8 cellular contexts compared by ENCODE assay signal in genomic region chr4:17817027-17817426, GRCh38. TPM values are rescaled to one million over a fixed set of nuclear protein-coding genes. Genes with fewer than 3 reads are reported as not detected.
DNase-seq lines count a peak whose midpoint lies in the region; ATAC-seq and TF ChIP-seq lines count a peak whose summit lies in the region.

No MANE protein-coding gene starts in this region.

- no peaks in the 10 kb centered on the region for H3K9me2 ChIP-seq in SU-DHL-6 (replicated peaks; ENCODE audit: insufficient read depth, low read length)

- H3F3A ChIP-seq in SU-DHL-6 (ENCODE audit: insufficient read depth), result peaks cover 12% of the 10 kb centered on the region

- H3K23ac ChIP-seq in trophoblast cell (ENCODE audit: low read length), result no peak overlapping the region

- no peak overlapping the region for H3K4ac ChIP-seq in trophoblast cell (ENCODE audit: low read depth, low read length)

- no peaks in the 10 kb centered on the region for H3K9me3 Mint-ChIP-seq in activated CD4-positive, alpha-beta T cell treated with anti-CD3 and anti-CD28 coated beads for 36 hours (ENCODE audit: low read depth)

- ATAC-seq in activated CD4-positive, alpha-beta T cell treated with anti-CD3 and anti-CD28 coated beads for 36 hours, result peak; percentile 84
- peak; percentile 79 for ATAC-seq in GM21526 (IDR thresholded peaks at IDR 0.05; ENCODE audit: low FRiP score, unreplicated experiment)

- H3K4me2 ChIP-seq in SU-DHL-6 (ENCODE audit: low read depth, low read length, poor library complexity, severe bottlenecking), result no peak overlapping the region
- H3K4me2 ChIP-seq in trophoblast cell (ENCODE audit: low read length), result no peak overlapping the region

- POLR2A ChIA-PET in activated CD4-positive, alpha-beta T cell treated with anti-CD3 and anti-CD28 coated beads for 36 hours (lab: Charles Lee), result interaction anchor here (0.6 to 0.9 kb wide), 2 partner anchors 160 to 206 kb away, joined by 3 to 4 read pairs; no protein-coding TSS in a partner anchor

- H2AK5ac ChIP-seq in trophoblast cell (ENCODE audit: low read length), result no peak overlapping the region

- H3K4me1 ChIP-seq in trophoblast cell (ENCODE audit: control insufficient read depth in 1 of 2, insufficient read depth in 2 of 2, low read length in 2 of 2), result no peaks in the 10 kb centered on the region

- H3K27me3 ChIP-seq in SU-DHL-6 (ENCODE audit: low read length), result no peaks in the 10 kb centered on the region
- no peaks in the 10 kb centered on the region for H3K27me3 ChIP-seq in trophoblast cell (ENCODE audit: insufficient read depth, low read length)

- intact Hi-C loops in activated CD4-positive, alpha-beta T cell treated with anti-CD3 and anti-CD28 coated beads for 36 hours (cut with DNase I, micrococcal nuclease), result loop anchor here (1.0 to 10.0 kb wide), 3 partner anchors 302 to 776 kb away; partner anchors contain the start of genes CLRN2 (in 1 of the 2) and QDPR (in 1 of the 2)

- CTCF ChIA-PET in activated CD4-positive, alpha-beta T cell treated with anti-CD3 and anti-CD28 coated beads for 36 hours (lab: Charles Lee), result interaction anchor here (0.6 to 2.0 kb wide), 15 partner anchors 8 to 778 kb away, joined by 3 to 10 read pairs (median 4); no protein-coding TSS in a partner anchor

- H4K20me1 ChIP-seq in SU-DHL-6 (ENCODE audit: low read depth, low read length), result peaks cover 47% of the 10 kb centered on the region

- H3K18ac ChIP-seq in trophoblast cell (ENCODE audit: low read length), result no peak overlapping the region

- no peaks in the 10 kb centered on the region for H3K79me1 ChIP-seq in trophoblast cell (ENCODE audit: low read length)

- H4K91ac ChIP-seq in trophoblast cell (ENCODE audit: low read depth, low read length), result no peak overlapping the region

- no peak overlapping the region for H2BK5ac ChIP-seq in trophoblast cell (ENCODE audit: low read depth, low read length, poor library complexity)

- no peak overlapping the region for H4K8ac ChIP-seq in trophoblast cell (ENCODE audit: low read depth, low read length)

- H3K9me3 ChIP-seq in SU-DHL-6 (ENCODE audit: insufficient read depth, low read length) (no peaks in the 10 kb centered on the region), trophoblast cell (ENCODE audit: insufficient read depth, low read depth, low read length) (no peaks in the 10 kb centered on the region)

- H3K36me3 ChIP-seq in SU-DHL-6 (ENCODE audit: low read length) (peaks cover 81% of the 10 kb centered on the region), trophoblast cell (ENCODE audit: control insufficient read depth in 1 of 2, insufficient read depth in 2 of 2, low read length in 2 of 2) (peaks cover 8 to 9% of the 10 kb centered on the region in 2 experiments)

- no peak overlapping the region for H3K9ac ChIP-seq in SU-DHL-6 (ENCODE audit: low read length)
- no peak overlapping the region for H3K9ac ChIP-seq in trophoblast cell (ENCODE audit: low read length)

- no peak for DNase-seq in activated CD4-positive, alpha-beta T cell treated with anti-CD3 and anti-CD28 coated beads for 36 hours
- DNase-seq in activated CD4-positive, alpha-beta T cell treated with anti-CD3 and anti-CD28 coated beads, Interleukin-2, amount 50 U/mL, for 48 hours, result no peak
- DNase-seq in HuH-7 (ENCODE audit: low spot score) (peak; percentile 14), fibroblast of gingiva (ENCODE audit: low read depth) (peak; percentile 81), trophoblast cell (peak; percentile 0 to 80), NCI-H2107 treated with DMSO at 0.1 percent for 48 hours (lab: John Stamatoyannopoulos, UW; ENCODE audit: unreplicated experiment) (no peak)

- H3K36me3 Mint-ChIP-seq in activated CD4-positive, alpha-beta T cell treated with anti-CD3 and anti-CD28 coated beads for 36 hours (ENCODE audit: low read depth), result peaks cover 59% of the 10 kb centered on the region

- H3K4me1 Mint-ChIP-seq in activated CD4-positive, alpha-beta T cell treated with anti-CD3 and anti-CD28 coated beads for 36 hours, result peaks cover 12% of the 10 kb centered on the region

- H2BK12ac ChIP-seq in trophoblast cell (ENCODE audit: low read length), result no peak overlapping the region

- H3K27ac ChIP-seq in SU-DHL-6 (ENCODE audit: low read depth, low read length), result no peak overlapping the region
- no peak overlapping the region for H3K27ac ChIP-seq in trophoblast cell (ENCODE audit: low read depth, low read length)

- no peak overlapping the region for H4K12ac ChIP-seq in trophoblast cell (ENCODE audit: low read depth, low read length)

- no CpG with 5 or more reads among the region's 5 CpGs for whole genome bisulfite sequencing in trophoblast cell (ENCODE audit: extremely low coverage, insufficient coverage, insufficient read length)

- H3K4me3 ChIP-seq in SU-DHL-6 (ENCODE audit: insufficient read depth, low read length, poor library complexity, severe bottlenecking) (no peak overlapping the region), trophoblast cell (ENCODE audit: low read depth, low read length) (no peak overlapping the region)

- H3K14ac ChIP-seq in trophoblast cell (ENCODE audit: low read length), result no peak overlapping the region

- H3K27me3 Mint-ChIP-seq in activated CD4-positive, alpha-beta T cell treated with anti-CD3 and anti-CD28 coated beads for 36 hours, result no peaks in the 10 kb centered on the region

- H3K27ac Mint-ChIP-seq in activated CD4-positive, alpha-beta T cell treated with anti-CD3 and anti-CD28 coated beads for 36 hours, result no peak overlapping the region

- TF ChIP-seq CTCF in SU-DHL-6 (IDR thresholded peaks at IDR 0.05; ENCODE audit: insufficient read depth, low read length, poor library complexity, severe bottlenecking), result peak; percentile 40

- peaks cover 77% of the 10 kb centered on the region for H3K79me2 ChIP-seq in SU-DHL-6 (ENCODE audit: insufficient read depth, low read length)
- H3K79me2 ChIP-seq in trophoblast cell (ENCODE audit: control insufficient read depth, insufficient read depth, low read length, poor library complexity), result no peaks in the 10 kb centered on the region

- no peak overlapping the region for H2BK120ac ChIP-seq in trophoblast cell (ENCODE audit: insufficient read depth, low read length, poor library complexity)

- H3K4me3 Mint-ChIP-seq in activated CD4-positive, alpha-beta T cell treated with anti-CD3 and anti-CD28 coated beads for 36 hours, result no peak overlapping the region

- H2AFZ ChIP-seq in SU-DHL-6 (ENCODE audit: low read depth, low read length, severe bottlenecking), result no peak overlapping the region
- H2AFZ ChIP-seq in trophoblast cell (ENCODE audit: insufficient read depth, low read length, poor library complexity), result no peak overlapping the region

RNA-seq across cellular contexts. Expression of gene NCAPG, which starts 6.2 kb away (rescaled TPM):
- total RNA-seq in activated CD4-positive, alpha-beta T cell treated with anti-CD3 and anti-CD28 coated beads for 36 hours, result 10 to 100 TPM; 73.8 to 82.8 TPM
- polyA plus RNA-seq in trophoblast cell (2013), result 25.2 and 27.9 TPM in 2 replicates

RNA-seq across cellular contexts. Expression of gene DCAF16, which starts 6.5 kb away (rescaled TPM):
- 10 to 100 TPM; 40.3 to 47.5 TPM for total RNA-seq in activated CD4-positive, alpha-beta T cell treated with anti-CD3 and anti-CD28 coated beads for 36 hours
- polyA plus RNA-seq in trophoblast cell (2013), result 18.9 and 19.1 TPM in 2 replicates

RNA-seq across cellular contexts. Expression of gene FAM184B, which starts 35.6 kb away (rescaled TPM):
- total RNA-seq in activated CD4-positive, alpha-beta T cell treated with anti-CD3 and anti-CD28 coated beads for 36 hours, result under 1 TPM in 1 of 2 experiments, not detected in 1; 0.04 TPM
- polyA plus RNA-seq in trophoblast cell (2013), result 0.06 and 0.07 TPM in 2 replicates

Comparison
In these comparisons a context has a peak if more than half of its experiments do, and no peak if none do; other contexts are left out.
1. DNase-seq: peak in HuH-7 (single experiment), fibroblast of gingiva (single experiment) and trophoblast cell (2 of 2); none in activated CD4-positive, alpha-beta T cell treated with anti-CD3 and anti-CD28 coated beads for 36 hours (single experiment), activated CD4-positive, alpha-beta T cell treated with anti-CD3 and anti-CD28 coated beads, Interleukin-2, amount 50 U/mL, for 48 hours (0 of 2) and NCI-H2107 treated with DMSO at 0.1 percent for 48 hours (single experiment).